ENCODE assay signal across 27 cellular contexts in genomic region chr1:228997721-228998144, GRCh38.
"Had no signal": no experiment of that assay in that cellular context is flagged by ENCODE, and none has a peak within 500 bp of the region (broad histone marks: within the 10 kb centered on the region; RNA-seq: fewer than 3 reads in every experiment).

No MANE protein-coding gene starts in this region.

- H3K27ac ChIP-seq: neutrophil, pancreas, psoas muscle, sigmoid colon, stomach, thoracic aorta, thyroid gland, tibial nerve, upper lobe of right lung, uterus had no signal

- H3K36me3 ChIP-seq: neutrophil, pancreas, sigmoid colon, stomach, thoracic aorta, thyroid gland, tibial nerve, upper lobe of right lung, uterus had no signal

- H3K27ac Mint-ChIP-seq: natural killer cell treated with Interleukin-12 subunit alpha and Interleukin-12 subunit beta and Interleukin-15 and Interleukin-18, amount 100 ng/mL, for 72 hours; stimulated activated effector memory CD8-positive, alpha-beta T cell treated with anti-CD3 and anti-CD28 coated beads, Interleukin-12 subunit alpha, Interleukin-12 subunit beta, amount 100 ng/mL, for 72 hours; stimulated activated naive B cell treated with anti-CD40 and anti-IgM and Interleukin-4, amounts not matched to agents 10 μg/mL and 1 μg/mL and 100 μg/mL, for 72 hours; stimulated activated naive CD8-positive, alpha-beta T cell treated with anti-CD3 and anti-CD28 coated beads, Interleukin-15, Interleukin-2, amounts not matched to agents 100 ng/mL and 50 ng/mL, for 24 hours; type B pancreatic cell had no signal

- H3K27me3 ChIP-seq: neutrophil, pancreas, sigmoid colon, stomach, thyroid gland, tibial nerve, upper lobe of right lung, uterus had no signal

- H3K4me3 ChIP-seq: pancreas, psoas muscle, sigmoid colon, stomach, thoracic aorta, thyroid gland, tibial nerve, upper lobe of right lung, uterus had no signal

- H3K9me3 Mint-ChIP-seq: naive B cell; naive thymus-derived CD8-positive, alpha-beta T cell; natural killer cell treated with Interleukin-12 subunit alpha and Interleukin-12 subunit beta and Interleukin-15 and Interleukin-18, amount 100 ng/mL, for 72 hours; nephron progenitor cell; neural crest cell; stimulated activated effector memory CD8-positive, alpha-beta T cell treated with anti-CD3 and anti-CD28 coated beads, Interleukin-12 subunit alpha, Interleukin-12 subunit beta, amount 100 ng/mL, for 72 hours; stimulated activated naive B cell treated with anti-CD40 and anti-IgM and Interleukin-4, amounts not matched to agents 10 μg/mL and 1 μg/mL and 100 μg/mL, for 72 hours; stimulated activated naive CD8-positive, alpha-beta T cell treated with anti-CD3 and anti-CD28 coated beads, Interleukin-15, Interleukin-2, amounts not matched to agents 100 ng/mL and 50 ng/mL, for 24 hours; type B pancreatic cell had no signal

- H3K27me3 Mint-ChIP-seq: naive thymus-derived CD8-positive, alpha-beta T cell; progenitor cell of endocrine pancreas; stimulated activated naive CD8-positive, alpha-beta T cell treated with anti-CD3 and anti-CD28 coated beads, Interleukin-15, Interleukin-2, amounts not matched to agents 100 ng/mL and 50 ng/mL, for 24 hours; type B pancreatic cell had no signal

- H3K36me3 Mint-ChIP-seq: naive B cell; naive thymus-derived CD8-positive, alpha-beta T cell; natural killer cell treated with Interleukin-12 subunit alpha and Interleukin-12 subunit beta and Interleukin-15 and Interleukin-18, amount 100 ng/mL, for 72 hours; stimulated activated effector memory CD8-positive, alpha-beta T cell treated with anti-CD3 and anti-CD28 coated beads, Interleukin-12 subunit alpha, Interleukin-12 subunit beta, amount 100 ng/mL, for 72 hours; stimulated activated naive B cell treated with anti-CD40 and anti-IgM and Interleukin-4, amounts not matched to agents 10 μg/mL and 1 μg/mL and 100 μg/mL, for 72 hours; type B pancreatic cell had no signal

- DNase-seq: naive B cell; naive thymus-derived CD8-positive, alpha-beta T cell; nephron progenitor cell; nucleus accumbens; psoas muscle; sigmoid colon; small intestine; stimulated activated CD4-positive, alpha-beta T cell treated with anti-CD3 and anti-CD28 coated beads, Interleukin-15, amount 100 ng/mL, for 24 hours; stimulated activated CD4-positive, alpha-beta T cell treated with anti-CD3 and anti-CD28 coated beads, Interleukin-2, amount 100 ng/mL, for 24 hours; stimulated activated CD4-positive, alpha-beta T cell treated with anti-CD3 and anti-CD28 coated beads, Interleukin-2, amount 100 ng/mL, for 48 hours; stimulated activated CD4-positive, alpha-beta T cell treated with anti-CD3 and anti-CD28 coated beads, Interleukin-4, amount 100 ng/mL, for 24 hours; stimulated activated naive B cell treated with anti-CD40 and anti-IgM and Interleukin-4, amounts not matched to agents 10 μg/mL and 1 μg/mL and 100 μg/mL, for 72 hours; stimulated activated naive CD4-positive, alpha-beta T cell treated with Interleukin-2 at 50 U/mL for 16 hours; stomach; upper lobe of right lung had no signal

- H3K4me3 Mint-ChIP-seq: naive thymus-derived CD8-positive, alpha-beta T cell; natural killer cell treated with Interleukin-12 subunit alpha and Interleukin-12 subunit beta and Interleukin-15 and Interleukin-18, amount 100 ng/mL, for 72 hours; nephron progenitor cell; neural crest cell; stimulated activated effector memory CD8-positive, alpha-beta T cell treated with anti-CD3 and anti-CD28 coated beads, Interleukin-12 subunit alpha, Interleukin-12 subunit beta, amount 100 ng/mL, for 72 hours; stimulated activated naive B cell treated with anti-CD40 and anti-IgM and Interleukin-4, amounts not matched to agents 10 μg/mL and 1 μg/mL and 100 μg/mL, for 72 hours; stimulated activated naive CD8-positive, alpha-beta T cell treated with anti-CD3 and anti-CD28 coated beads, Interleukin-15, Interleukin-2, amounts not matched to agents 100 ng/mL and 50 ng/mL, for 24 hours; type B pancreatic cell had no signal

- ATAC-seq: naive thymus-derived CD8-positive, alpha-beta T cell; natural killer cell treated with Interleukin-12 subunit alpha and Interleukin-12 subunit beta and Interleukin-15 and Interleukin-18, amount 100 ng/mL, for 72 hours; psoas muscle; stimulated activated effector memory CD8-positive, alpha-beta T cell treated with anti-CD3 and anti-CD28 coated beads, Interleukin-12 subunit alpha, Interleukin-12 subunit beta, amount 100 ng/mL, for 72 hours; stimulated activated naive B cell treated with anti-CD40 and anti-IgM and Interleukin-4, amounts not matched to agents 10 μg/mL and 1 μg/mL and 100 μg/mL, for 72 hours; upper lobe of right lung had no signal

- H3K9me3 ChIP-seq: neutrophil, pancreas, psoas muscle, sigmoid colon, stomach, thoracic aorta, thyroid gland, tibial nerve, upper lobe of right lung, uterus had no signal

- H3K4me1 ChIP-seq: pancreas, psoas muscle, sigmoid colon, upper lobe of right lung, uterus had no signal

- FAIRE-seq: pancreas, small intestine had no signal
